18 cellular contexts compared by ENCODE assay signal in genomic region chr5:161432798-161433197, GRCh38.
"Had no signal": no experiment of that assay in that cellular context is flagged by ENCODE, and none has a peak within 500 bp of the region (broad histone marks: within the 10 kb centered on the region; RNA-seq: fewer than 3 reads in every experiment).

No MANE protein-coding gene starts in this region.

- DNase-seq: activated CD4-positive, alpha-beta T cell treated with anti-CD3 and anti-CD28 coated beads, Interleukin-2, amount 50 U/mL, for 4 hours; activated CD8-positive, alpha-beta memory T cell treated with anti-CD3 and anti-CD28 coated beads for 24 hours; activated CD8-positive, alpha-beta memory T cell treated with anti-CD3 and anti-CD28 coated beads, Interleukin-2, amount 50 U/mL, for 4 hours; activated naive CD4-positive, alpha-beta T cell; activated naive CD8-positive, alpha-beta T cell treated with anti-CD3 and anti-CD28 coated beads for 36 hours; activated T-cell treated with anti-CD3 and anti-CD28 coated beads, Interleukin-2, amount 50 U/mL, for 24 hours; colonic mucosa; gastrocnemius medialis; hippocampal formation; kidney glomerular epithelial cell; left ventricle myocardium superior; midbrain; natural killer cell; sigmoid colon; stimulated activated CD4-positive, alpha-beta T cell treated with anti-CD3 and anti-CD28 coated beads, Interleukin-15, amount 100 ng/mL, for 24 hours; stomach had no signal

- ATAC-seq: activated T-helper 17 cell treated with anti-CD3 and anti-CD28 coated beads, Interleukin-2, amount 50 U/mL, for 72 hours; gastrocnemius medialis; left ventricle myocardium superior; natural killer cell; stimulated activated memory B cell treated with anti-CD40 and anti-IgM and Interleukin-4, amounts not matched to agents 10 μg/mL and 1 μg/mL and 100 μg/mL, for 72 hours had no signal
